8 cellular contexts compared by ENCODE assay signal in the genomic region with DNA sequence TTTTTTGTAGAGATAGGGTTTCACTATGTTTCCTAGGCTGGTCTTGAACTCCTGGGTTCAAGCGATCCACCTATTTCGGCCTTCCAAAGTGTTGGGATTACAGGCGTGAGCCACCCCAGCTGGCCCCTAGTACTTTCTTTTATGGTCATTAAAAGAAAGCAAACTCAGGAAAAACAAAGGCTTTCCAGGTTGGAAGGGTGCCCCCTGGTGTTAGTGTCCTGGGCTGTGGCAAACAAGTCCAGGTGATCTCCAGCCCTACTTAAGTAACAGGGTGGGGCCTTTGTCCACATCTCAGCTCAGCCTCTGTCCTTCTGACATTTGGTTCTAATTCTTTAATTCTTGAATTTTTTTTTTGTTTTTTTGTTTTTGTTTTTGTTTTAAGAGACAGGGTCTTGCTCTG. TPM values are rescaled to one million over a fixed set of nuclear protein-coding genes. Genes with fewer than 3 reads are reported as not detected.
DNase-seq lines count a peak whose midpoint lies in the region; ATAC-seq and TF ChIP-seq lines count a peak whose summit lies in the region.

No MANE protein-coding gene starts in this region.

- H3K4me1 ChIP-seq in Caco-2: peaks cover 17% of the 10 kb centered on the region

- CTCF ChIA-PET in Caco-2 (lab: Charles Lee): interaction anchor here (0.7 to 2.9 kb wide), 7 partner anchors 16 to 110 kb away, joined by 3 to 30 read pairs (median 7); a partner anchor contains a TSS

- DNase-seq in Caco-2 (peak; percentile 74 to 77), HPDE6-E6E7 (ENCODE audit: extremely low spot score) (peak; percentile 67), glutamatergic neuron (no peak), NCI-H345 treated with DMSO at 0.1 percent for 48 hours (lab: John Stamatoyannopoulos, UW; ENCODE audit: unreplicated experiment) (no peak)
- peak; percentile 54 to 67 for DNase-seq in activated CD4-positive, alpha-beta T cell treated with anti-CD3 and anti-CD28 coated beads, Interleukin-2, amount 50 U/mL, for 48 hours
- peak; percentile 34 for DNase-seq in stimulated activated naive CD4-positive, alpha-beta T cell treated with Interleukin-2 at 50 U/mL for 16 hours (lab: John Stamatoyannopoulos, UW)

- TF ChIP-seq CTCF in Caco-2 (IDR thresholded peaks at IDR 0.05; ENCODE audit: insufficient read depth in 1 of 2, low read depth in 1 of 2, low read length in 1 of 2, severe bottlenecking in 1 of 2, unreplicated experiment in 1 of 2) (peak; percentile 48 to 69), glutamatergic neuron (IDR thresholded peaks at IDR 0.05; ENCODE audit: partially characterized antibody, unreplicated experiment) (peak; percentile 43)

- H3K9me3 ChIP-seq in Caco-2: no peaks in the 10 kb centered on the region

- H3K9me3 Mint-ChIP-seq in Caco-2 (ENCODE audit: unreplicated experiment) (no peaks in the 10 kb centered on the region), glutamatergic neuron (ENCODE audit: unreplicated experiment) (peaks cover 4% of the 10 kb centered on the region)

- ATAC-seq in GM18909 (IDR thresholded peaks at IDR 0.05; ENCODE audit: poor library complexity, unreplicated experiment): no peak
- ATAC-seq in GM18868 (IDR thresholded peaks at IDR 0.05; ENCODE audit: unreplicated experiment): no peak

- H3K36me3 Mint-ChIP-seq in Caco-2 (ENCODE audit: insufficient read depth, unreplicated experiment) (no peaks in the 10 kb centered on the region), glutamatergic neuron (ENCODE audit: unreplicated experiment) (no peaks in the 10 kb centered on the region)

- H3K36me3 ChIP-seq in Caco-2 (ENCODE audit: control insufficient read depth, insufficient read depth, low read length): no peaks in the 10 kb centered on the region

- POLR2A ChIA-PET in Caco-2 (lab: Charles Lee): no interaction called here

- no peaks in the 10 kb centered on the region for H3K27me3 ChIP-seq in Caco-2 (replicated peaks; ENCODE audit: control insufficient read depth, insufficient read depth, low read length)

- H3K4me1 Mint-ChIP-seq in Caco-2 (ENCODE audit: low read depth, unreplicated experiment): peaks cover 9% of the 10 kb centered on the region
- peaks cover 8% of the 10 kb centered on the region for H3K4me1 Mint-ChIP-seq in glutamatergic neuron (ENCODE audit: low read depth, unreplicated experiment)

- no TSS peak for BruUV-seq in Caco-2 (replicated peaks; lab: Mats Ljungman, UMichigan)

- H3K27me3 Mint-ChIP-seq in Caco-2 (ENCODE audit: insufficient read depth, unreplicated experiment) (no peaks in the 10 kb centered on the region), glutamatergic neuron (ENCODE audit: unreplicated experiment) (peaks cover under 1% of the 10 kb centered on the region)

- H3K4me3 ChIP-seq in Caco-2 (ENCODE audit: low read depth, low read length): no peak overlapping the region

- H3K4me3 Mint-ChIP-seq in Caco-2 (ENCODE audit: unreplicated experiment): no peak overlapping the region
- no peak overlapping the region for H3K4me3 Mint-ChIP-seq in glutamatergic neuron (ENCODE audit: unreplicated experiment)

- H3K27ac Mint-ChIP-seq in Caco-2 (ENCODE audit: unreplicated experiment) (no peak overlapping the region), glutamatergic neuron (ENCODE audit: unreplicated experiment) (no peak overlapping the region)

- intact Hi-C loops in Caco-2 (cut with micrococcal nuclease; ENCODE audit: unreplicated experiment): no loop called here

RNA-seq across cellular contexts. Expression of a gene that starts 6.9 kb away (rescaled TPM):
- total RNA-seq in Caco-2 (2022) (35.7 and 49.1 TPM in 2 replicates), glutamatergic neuron (ENCODE audit: unreplicated experiment) (1.9 TPM)

RNA-seq across cellular contexts. Expression of a gene that starts 32.5 kb away (rescaled TPM):
- total RNA-seq in Caco-2 (2022): 226 and 237 TPM in 2 replicates
- total RNA-seq in glutamatergic neuron (ENCODE audit: unreplicated experiment): 32.4 TPM

RNA-seq across cellular contexts. Expression of a gene that starts 51.2 kb away (rescaled TPM):
- total RNA-seq in Caco-2 (2022) (0.65 TPM in 1 of 2 replicates, not detected in the other), glutamatergic neuron (ENCODE audit: unreplicated experiment) (not detected)

Comparison
In these comparisons a context has a peak if more than half of its experiments do, and no peak if none do; other contexts are left out.
1. DNase-seq: peak in Caco-2 (2 of 2), HPDE6-E6E7 (single experiment), activated CD4-positive, alpha-beta T cell treated with anti-CD3 and anti-CD28 coated beads, Interleukin-2, amount 50 U/mL, for 48 hours (2 of 2) and stimulated activated naive CD4-positive, alpha-beta T cell treated with Interleukin-2 at 50 U/mL for 16 hours (single experiment); none in glutamatergic neuron (single experiment) and NCI-H345 treated with DMSO at 0.1 percent for 48 hours (single experiment).
2. RNA of a gene that starts 6.9 kb away (total RNA-seq): 35.7 to 49.1 TPM in Caco-2; 1.9 TPM in glutamatergic neuron (single experiment); every median in the first group is over 10 times any median in the second.